18 cellular contexts compared by ENCODE assay signal in genomic region chr16:87498324-87499188, GRCh38. TPM values are rescaled to one million over a fixed set of nuclear protein-coding genes. Genes with fewer than 3 reads are reported as not detected.
DNase-seq lines count a peak whose midpoint lies in the region; ATAC-seq, FAIRE-seq and TF ChIP-seq lines count a peak whose summit lies in the region.
"Had no signal": no experiment of that assay in that cellular context is flagged by ENCODE, and none has a peak within 500 bp of the region (broad histone marks: within the 10 kb centered on the region; RNA-seq: fewer than 3 reads in every experiment).

No MANE protein-coding gene starts in this region.

- intact Hi-C loops in natural killer cell (cut with micrococcal nuclease) (loop anchor here (5.0 to 10.0 kb wide), 4 partner anchors 104 to 484 kb away; partner anchors contain the start of genes KLHDC4 and MAP1LC3B), HepG2 (cut with micrococcal nuclease; ENCODE audit: unreplicated experiment) (no loop called here)

- no peak overlapping the region for H3K27ac Mint-ChIP-seq in natural killer cell treated with Interleukin-12 subunit alpha and Interleukin-12 subunit beta and Interleukin-15 and Interleukin-18, amount 100 ng/mL, for 72 hours
- H3K27ac Mint-ChIP-seq in natural killer cell (no peak overlapping the region), astrocyte (ENCODE audit: unreplicated experiment) (no peak overlapping the region)
- H3K27ac Mint-ChIP-seq: CD4-positive, alpha-beta T cell had no signal

- no peaks in the 10 kb centered on the region for H3K9me3 Mint-ChIP-seq in natural killer cell treated with Interleukin-12 subunit alpha and Interleukin-12 subunit beta and Interleukin-15 and Interleukin-18, amount 100 ng/mL, for 72 hours
- H3K9me3 Mint-ChIP-seq in natural killer cell = no peaks in the 10 kb centered on the region
- H3K9me3 Mint-ChIP-seq in astrocyte (ENCODE audit: unreplicated experiment) = no peaks in the 10 kb centered on the region
- H3K9me3 Mint-ChIP-seq: CD4-positive, alpha-beta T cell had no signal

- H3K9ac ChIP-seq in astrocyte (ENCODE audit: low read length) (no peak overlapping the region), HepG2 (ENCODE audit: insufficient read depth, low read depth, low read length) (no peak overlapping the region)

- no peaks in the 10 kb centered on the region for H3K27me3 Mint-ChIP-seq in natural killer cell treated with Interleukin-12 subunit alpha and Interleukin-12 subunit beta and Interleukin-15 and Interleukin-18, amount 100 ng/mL, for 72 hours
- H3K27me3 Mint-ChIP-seq in natural killer cell (ENCODE audit: low read depth in 2 of 2) (no peaks in the 10 kb centered on the region), astrocyte (ENCODE audit: low read depth, unreplicated experiment) (peaks cover 1% of the 10 kb centered on the region)
- H3K27me3 Mint-ChIP-seq: CD4-positive, alpha-beta T cell had no signal

- TF ChIP-seq CTCF in natural killer cell (IDR thresholded peaks at IDR 0.05) (no peak), astrocyte (IDR thresholded peaks at IDR 0.05; ENCODE audit: insufficient read depth, low read depth, low read length) (no peak), HepG2 (CRISPR knock-in tag; IDR thresholded peaks at IDR 0.05) (no peak)

- peaks cover 40 to 45% of the 10 kb centered on the region in 2 donors for H3K4me1 Mint-ChIP-seq in natural killer cell treated with Interleukin-12 subunit alpha and Interleukin-12 subunit beta and Interleukin-15 and Interleukin-18, amount 100 ng/mL, for 72 hours (ENCODE audit: low read depth in 2 of 2)
- peaks cover 26 to 42% of the 10 kb centered on the region in 2 donors for H3K4me1 Mint-ChIP-seq in natural killer cell
- H3K4me1 Mint-ChIP-seq in astrocyte (ENCODE audit: low read depth, unreplicated experiment) = peaks cover 14% of the 10 kb centered on the region

- FAIRE-seq in astrocyte (lab: Jason Lieb, UNC) = no peak
- FAIRE-seq in HepG2 (lab: Jason Lieb, UNC) = peak; percentile 48
- FAIRE-seq: H1 had no signal

- no TSS peak for BruUV-seq in HepG2 (replicated peaks; lab: Mats Ljungman, UMichigan)

- H3K9me3 ChIP-seq in astrocyte (ENCODE audit: insufficient read depth, low read depth, low read length) (no peaks in the 10 kb centered on the region), HepG2 (ENCODE audit: low read length) (no peaks in the 10 kb centered on the region)

- CTCF ChIA-PET in HepG2 (lab: Yijun Ruan, JAX; ENCODE audit: low intra/inter-chr PET ratio, low total read pairs) = no interaction called here

- no peak for TF ChIP-seq RAD21 in HepG2 (CRISPR knock-in tag; IDR thresholded peaks at IDR 0.05)

- H3K36me3 ChIP-seq in astrocyte (ENCODE audit: insufficient read depth, low read length) = no peaks in the 10 kb centered on the region
- no peaks in the 10 kb centered on the region for H3K36me3 ChIP-seq in HepG2 (replicated peaks in 1 of 2; ENCODE audit: control insufficient read depth in 1 of 2, insufficient read depth in 2 of 2, low read length in 2 of 2)
- H3K36me3 ChIP-seq: SJSA1 had no signal

- peak in 1 of 2 experiments; percentile 18; a peak in 1 of 4 replicates for TF ChIP-seq EP300 in HepG2 (IDR thresholded peaks at IDR 0.05; ENCODE audit: low read depth in 2 of 2, low read length in 2 of 2)
- no peak for TF ChIP-seq EP300 in HepG2 (CRISPR knock-in tag; IDR thresholded peaks at IDR 0.05; ENCODE audit: borderline replicate concordance)

- WGBS in HepG2 (ENCODE audit: low lambda C conversion rate) = 8% methylated on average over 9 of the region's 9 CpGs

- H3K79me2 ChIP-seq in astrocyte (ENCODE audit: insufficient read depth, low read length) (no peaks in the 10 kb centered on the region), HepG2 (ENCODE audit: insufficient read depth, low read length) (no peaks in the 10 kb centered on the region)

- POLR2A ChIA-PET in HepG2 (lab: Yijun Ruan, JAX) = interaction anchor here (1.6 to 2.2 kb wide), 2 partner anchors 8 to 30 kb away, joined by 6 to 12 read pairs; no protein-coding TSS in a partner anchor

- H2AFZ ChIP-seq in astrocyte (ENCODE audit: low read depth, low read length) (no peak overlapping the region), HepG2 (ENCODE audit: low read length) (no peak overlapping the region)

- H3K27me3 ChIP-seq in astrocyte (ENCODE audit: insufficient read depth, low read length) (no peaks in the 10 kb centered on the region), HepG2 (ENCODE audit: control insufficient read depth in 1 of 2, insufficient read depth in 2 of 2, low read length in 2 of 2) (no peaks in the 10 kb centered on the region; a peak in 1 of 5 replicates)
- H3K27me3 ChIP-seq: SJSA1 had no signal

- peaks cover 12% of the 10 kb centered on the region for H3K4me1 ChIP-seq in astrocyte (ENCODE audit: insufficient read depth, low read length)
- peaks cover 86% of the 10 kb centered on the region for H3K4me1 ChIP-seq in HepG2 (ENCODE audit: insufficient read depth, low read length)

- H3K27ac ChIP-seq in astrocyte (ENCODE audit: low read depth, low read length) = peak overlapping the region; percentile 44
- peak overlapping the region; percentile 37 for H3K27ac ChIP-seq in HepG2 (ENCODE audit: extremely low read length, insufficient read depth, low read length)

- TF ChIP-seq POLR2A in HepG2 (IDR thresholded peaks at IDR 0.05; ENCODE audit: insufficient read depth in 1 of 2, low read depth in 2 of 2, low read length in 2 of 2) = no peak

- H3K4me3 ChIP-seq in astrocyte (ENCODE audit: insufficient read depth, low read depth, low read length) (no peak overlapping the region), HepG2 (replicated peaks in 1 of 3; ENCODE audit: insufficient read depth in 1 of 3, low read depth in 2 of 3, low read length in 3 of 3) (no peak overlapping the region)
- H3K4me3 ChIP-seq: SJSA1 had no signal

- in situ Hi-C loops in HepG2 (cut with HindIII; ENCODE audit: extremely low pct_ligation_motif_present, low pct_unique_long_range_greater_than_20kb) = no loop called here

- no peak for ATAC-seq in natural killer cell treated with Interleukin-12 subunit alpha and Interleukin-12 subunit beta and Interleukin-15 and Interleukin-18, amount 100 ng/mL, for 72 hours
- no peak for ATAC-seq in natural killer cell
- ATAC-seq in HepG2 = peak; percentile 5; the same call in 2 of the 3 replicates

- peak overlapping the region; percentile 64 for H3K4me2 ChIP-seq in astrocyte (ENCODE audit: low read length)
- peak overlapping the region; percentile 87 for H3K4me2 ChIP-seq in HepG2 (ENCODE audit: low read depth, low read length)

- no peaks in the 10 kb centered on the region for H3K36me3 Mint-ChIP-seq in natural killer cell treated with Interleukin-12 subunit alpha and Interleukin-12 subunit beta and Interleukin-15 and Interleukin-18, amount 100 ng/mL, for 72 hours
- no peaks in the 10 kb centered on the region for H3K36me3 Mint-ChIP-seq in natural killer cell
- no peaks in the 10 kb centered on the region for H3K36me3 Mint-ChIP-seq in astrocyte (ENCODE audit: low read depth, unreplicated experiment)

- H4K20me1 ChIP-seq in astrocyte (ENCODE audit: insufficient read depth, low read length) = no peaks in the 10 kb centered on the region
- no peaks in the 10 kb centered on the region for H4K20me1 ChIP-seq in HepG2 (ENCODE audit: insufficient read depth, low read length)

- peak overlapping the region; percentile 6 for H3K4me3 Mint-ChIP-seq in natural killer cell treated with Interleukin-12 subunit alpha and Interleukin-12 subunit beta and Interleukin-15 and Interleukin-18, amount 100 ng/mL, for 72 hours
- H3K4me3 Mint-ChIP-seq in natural killer cell (no peak overlapping the region), astrocyte (ENCODE audit: unreplicated experiment) (no peak overlapping the region)
- H3K4me3 Mint-ChIP-seq: CD4-positive, alpha-beta T cell had no signal

- no peak for DNase-seq in natural killer cell treated with Interleukin-12 subunit alpha and Interleukin-12 subunit beta and Interleukin-15 and Interleukin-18, amount 100 ng/mL, for 72 hours (ENCODE audit: low spot score)
- DNase-seq in natural killer cell (no peak), astrocyte (ENCODE audit: low read depth) (no peak), HepG2 (ENCODE audit: low spot score) (no peak), foreskin melanocyte (no peak), SIG-M5 (lab: John Stamatoyannopoulos, UW) (no peak), NOMO-1 treated with DMSO at 0.1 percent for 48 hours (lab: John Stamatoyannopoulos, UW; ENCODE audit: unreplicated experiment) (no peak), SK-N-DZ (ENCODE audit: low spot score) (no peak)
- DNase-seq: AML-193; CD4-positive, alpha-beta T cell; GF-D8; MM.1S; NCI-H187 treated with DMSO at 0.1 percent for 48 hours; NCI-H2171; NCI-H446 treated with DMSO at 0.1 percent for 48 hours; NCI-H82 had no signal

RNA-seq across cellular contexts. Expression of gene ZCCHC14, which starts 5.7 kb away (rescaled TPM):
- 10 to 100 TPM; 15.7 to 15.9 TPM for total RNA-seq in natural killer cell treated with Interleukin-12 subunit alpha and Interleukin-12 subunit beta and Interleukin-15 and Interleukin-18, amount 100 ng/mL, for 72 hours
- total RNA-seq in natural killer cell = 10 to 100 TPM; 12.2 to 20.9 (median 19.2) TPM
- total RNA-seq in astrocyte = 19.0 and 19.2 TPM in 2 replicates
- total RNA-seq in HepG2 (2016; rRNA removed; fragmentation: Illumina TruSeq; extraction: Trizol) = 12.5 and 20.4 TPM in 2 replicates
- total RNA-seq in HepG2 (2016; cell fraction: cytosol; rRNA removed; fragmentation: Illumina TruSeq; extraction: Trizol; ENCODE audit: low read depth) = 10.4 and 15.8 TPM in 2 replicates
- total RNA-seq in HepG2 (2016; cell fraction: insoluble cytoplasmic fraction; rRNA removed; fragmentation: Illumina TruSeq; extraction: Trizol) = 11.4 and 19.2 TPM in 2 replicates
- total RNA-seq in HepG2 (2016; cell fraction: membrane; rRNA removed; fragmentation: Illumina TruSeq; extraction: Trizol) = 9.4 and 10.4 TPM in 2 replicates
- total RNA-seq in HepG2 (2016; cell fraction: nucleus; rRNA removed; fragmentation: Illumina TruSeq; extraction: Trizol) = 21.7 and 25.2 TPM in 2 replicates
- 12.4 and 13.9 TPM in 2 replicates for polyA plus RNA-seq in HepG2 (2011; rRNA removed)
- polyA plus RNA-seq in HepG2 (2011; cell fraction: cytosol; rRNA removed) = 7.2 and 8.1 TPM in 2 replicates
- polyA plus RNA-seq in HepG2 (2011; cell fraction: nucleus; rRNA removed) = 44.4 and 55.9 TPM in 2 replicates
- polyA plus RNA-seq in HepG2 (2012) = 24.9 and 25.6 TPM in 2 replicates
- polyA plus RNA-seq in HepG2 (2016; cell fraction: cytosol; fragmentation: Illumina TruSeq; extraction: Trizol; ENCODE audit: low read depth) = 0.75 and 0.90 TPM in 2 replicates
- polyA plus RNA-seq in HepG2 (2016; cell fraction: insoluble cytoplasmic fraction; fragmentation: Illumina TruSeq; extraction: Trizol; ENCODE audit: low read depth) = 19.5 and 24.4 TPM in 2 replicates
- 3.1 and 3.9 TPM in 2 replicates for polyA plus RNA-seq in HepG2 (2016; cell fraction: membrane; fragmentation: Illumina TruSeq; extraction: Trizol; ENCODE audit: low read depth)
- polyA plus RNA-seq in HepG2 (2016; cell fraction: nucleus; fragmentation: Illumina TruSeq; extraction: Trizol; ENCODE audit: insufficient read depth, low read depth) = 46.5 and 48.4 TPM in 2 replicates
- 16.6 and 28.7 TPM in 2 replicates for polyA minus RNA-seq in HepG2 (2011; rRNA and poly(A)+ RNA removed; ENCODE audit: low replicate concordance)
- polyA minus RNA-seq in HepG2 (2011; cell fraction: cytosol; rRNA and poly(A)+ RNA removed) = 20.6 and 23.9 TPM in 2 replicates
- polyA minus RNA-seq in HepG2 (2011; cell fraction: nucleus; rRNA and poly(A)+ RNA removed) = 24.0 and 26.7 TPM in 2 replicates
- 14.0 and 14.6 TPM in 2 replicates for polyA plus RNA-seq in SK-N-DZ (2014; cell fraction: cytosol; rRNA removed)
- polyA plus RNA-seq in SK-N-DZ (2014; cell fraction: nucleus; rRNA removed) = 21.2 and 55.0 TPM in 2 replicates
